ENCODE assay signal across 26 cellular contexts in genomic region chr22:36084717-36085116, GRCh38. TPM values are rescaled to one million over a fixed set of nuclear protein-coding genes. Genes with fewer than 3 reads are reported as not detected.
"Had no signal": no experiment of that assay in that cellular context is flagged by ENCODE, and none has a peak within 500 bp of the region (broad histone marks: within the 10 kb centered on the region; RNA-seq: fewer than 3 reads in every experiment).

No MANE protein-coding gene starts in this region.

- H3K36me3 Mint-ChIP-seq: activated CD4-positive, alpha-beta memory T cell treated with anti-CD3 and anti-CD28 coated beads for 36 hours; brain; IgD-negative memory B cell; WTC11 had no signal

- H3K4me2 ChIP-seq: KMS-11 had no signal

- H3K27me3 Mint-ChIP-seq: activated CD4-positive, alpha-beta memory T cell treated with anti-CD3 and anti-CD28 coated beads for 36 hours had no signal

- H3K4me3 ChIP-seq: cardiac muscle cell, MG63 had no signal

- H3K4me1 Mint-ChIP-seq: brain, T-helper 17 cell had no signal

- H3K9me3 Mint-ChIP-seq: activated CD4-positive, alpha-beta memory T cell treated with anti-CD3 and anti-CD28 coated beads for 36 hours; activated CD4-positive, alpha-beta T cell treated with anti-CD3 and anti-CD28 coated beads, Interleukin-2, amount 10 ng/mL, durations not matched to agents 7 days and 5 days; activated T-cell treated with anti-CD3 and anti-CD28 coated beads, Interleukin-2, amount 50 U/mL, for 4 hours; IgD-negative memory B cell; WTC11 had no signal

- ATAC-seq: activated T-cell treated with anti-CD3 and anti-CD28 coated beads, Interleukin-2, amount 50 U/mL, for 4 hours; PC-3; T-helper 17 cell; WTC11 had no signal

- FAIRE-seq: astrocyte, RCC 7860 had no signal

- H3K27ac Mint-ChIP-seq: activated CD4-positive, alpha-beta memory T cell treated with anti-CD3 and anti-CD28 coated beads for 36 hours; activated CD4-positive, alpha-beta T cell treated with anti-CD3 and anti-CD28 coated beads, Interleukin-2, amount 10 ng/mL, durations not matched to agents 7 days and 5 days; brain; IgD-negative memory B cell; T-helper 17 cell; WTC11 had no signal

- H3K9ac ChIP-seq: KMS-11 had no signal

- H3K4me3 Mint-ChIP-seq: activated CD4-positive, alpha-beta memory T cell treated with anti-CD3 and anti-CD28 coated beads for 36 hours; activated CD4-positive, alpha-beta T cell treated with anti-CD3 and anti-CD28 coated beads, Interleukin-2, amount 10 ng/mL, durations not matched to agents 7 days and 5 days; activated T-cell treated with anti-CD3 and anti-CD28 coated beads, Interleukin-2, amount 50 U/mL, for 4 hours; brain; T-helper 17 cell; WTC11 had no signal

- DNase-seq: activated CD4-positive, alpha-beta memory T cell treated with anti-CD3 and anti-CD28 coated beads for 36 hours; activated CD4-positive, alpha-beta T cell treated with anti-CD3 and anti-CD28 coated beads, Interleukin-2, amount 10 ng/mL, durations not matched to agents 7 days and 5 days; activated CD4-positive, CD25-positive, alpha-beta regulatory T cell treated with anti-CD3 and anti-CD28 coated beads, Interleukin-2, amount 50 U/mL, for 72 hours; activated CD8-positive, alpha-beta memory T cell treated with anti-CD3 and anti-CD28 coated beads for 24 hours; activated gamma-delta T cell treated with Interleukin-2 at 50 U/mL for 16 hours; activated naive CD4-positive, alpha-beta T cell treated with anti-CD3 and anti-CD28 coated beads, Interleukin-2, amount 50 U/mL, for 16 hours; activated T-cell treated with anti-CD3 and anti-CD28 coated beads, Interleukin-2, amount 50 U/mL, for 4 hours; amniotic stem cell; MG63; MV-4-11; NCI-H1092 treated with DMSO at 0.1 percent for 48 hours; NCI-H1436; NCI-H1694 treated with DMSO at 0.1 percent for 48 hours; NCI-H2029 treated with DMSO at 0.1 percent for 48 hours; NCI-H510A treated with DMSO at 0.1 percent for 48 hours; PC-3; SIG-M5; T-helper 17 cell; T-helper 9 cell had no signal

- H3K9me3 ChIP-seq: MG63 had no signal

- H3K27ac ChIP-seq: cardiac muscle cell, KMS-11 had no signal

- H3K36me3 ChIP-seq: cardiac muscle cell, MG63 had no signal

- H3K27me3 ChIP-seq: cardiac muscle cell, MG63 had no signal

RNA-seq across cellular contexts. Expression of gene RBFOX2, which starts 56.1 kb away (rescaled TPM):
- polyA plus RNA-seq: IgD-negative memory B cell had no signal
